ENCODE assay signal across 8 cellular contexts in the genomic region with DNA sequence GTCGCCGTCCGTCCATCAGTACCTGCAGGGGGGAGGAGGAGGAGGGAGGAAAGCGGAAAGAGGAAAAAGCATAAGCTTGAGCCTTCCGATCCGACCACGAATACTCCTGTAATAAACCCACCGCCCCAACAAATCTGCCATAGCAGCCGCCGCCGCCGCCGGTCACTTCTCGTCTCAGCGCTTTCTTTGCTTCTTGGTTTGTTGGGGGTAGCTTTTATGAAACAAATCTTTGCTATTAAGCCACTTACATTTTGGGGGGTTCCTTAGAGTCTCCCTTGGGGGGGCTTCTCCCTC. TPM values are rescaled to one million over a fixed set of nuclear protein-coding genes. Genes with fewer than 3 reads are reported as not detected.
DNase-seq lines count a peak whose midpoint lies in the region; ATAC-seq and TF ChIP-seq lines count a peak whose summit lies in the region.

No MANE protein-coding gene starts in this region.

- peak overlapping the region; percentile 58 to 72 for H3K9ac ChIP-seq in stomach smooth muscle (ENCODE audit: low read length in 2 of 2)

- POLR2A ChIA-PET in activated CD4-positive, alpha-beta T cell treated with anti-CD3 and anti-CD28 coated beads for 36 hours (lab: Charles Lee): no interaction called here

- H3K27ac ChIP-seq in RWPE2 (ENCODE audit: poor library complexity, severe bottlenecking) (no peak overlapping the region), hepatocyte (peak overlapping the region; percentile 11), stomach smooth muscle (ENCODE audit: low read length) (peak overlapping the region; percentile 20)

- no peaks in the 10 kb centered on the region for H3K4me1 ChIP-seq in RWPE2 (ENCODE audit: insufficient read depth, poor library complexity, severe bottlenecking)
- no peaks in the 10 kb centered on the region for H3K4me1 ChIP-seq in hepatocyte (ENCODE audit: insufficient read depth)
- no peaks in the 10 kb centered on the region for H3K4me1 ChIP-seq in stomach smooth muscle (ENCODE audit: control insufficient read depth, insufficient read depth, low read length)

- H4K20me1 ChIP-seq in hepatocyte (ENCODE audit: insufficient read depth, poor library complexity, severe bottlenecking): no peaks in the 10 kb centered on the region

- H3K4me3 Mint-ChIP-seq in activated CD4-positive, alpha-beta T cell treated with anti-CD3 and anti-CD28 coated beads for 36 hours: peak overlapping the region; percentile 70

- H3K9me3 Mint-ChIP-seq in activated CD4-positive, alpha-beta T cell treated with anti-CD3 and anti-CD28 coated beads for 36 hours (ENCODE audit: low read depth): no peaks in the 10 kb centered on the region

- no peaks in the 10 kb centered on the region for H3K9me3 ChIP-seq in RWPE2 (ENCODE audit: severe bottlenecking)
- peaks cover 4% of the 10 kb centered on the region for H3K9me3 ChIP-seq in hepatocyte (ENCODE audit: low read depth)
- no peaks in the 10 kb centered on the region for H3K9me3 ChIP-seq in stomach smooth muscle (ENCODE audit: control insufficient read depth in 2 of 2, low read length in 2 of 2)

- peaks cover 94% of the 10 kb centered on the region for H3K27me3 ChIP-seq in RWPE2 (ENCODE audit: insufficient read depth, poor library complexity, severe bottlenecking)
- H3K27me3 ChIP-seq in hepatocyte: peaks cover 70% of the 10 kb centered on the region
- H3K27me3 ChIP-seq in stomach smooth muscle (ENCODE audit: control insufficient read depth in 1 of 2, insufficient read depth in 2 of 2, low read length in 2 of 2): peaks cover 5 to 11% of the 10 kb centered on the region in 2 donors

- peak; percentile 8 for DNase-seq in activated CD4-positive, alpha-beta T cell treated with anti-CD3 and anti-CD28 coated beads for 36 hours
- DNase-seq in activated CD4-positive, alpha-beta T cell treated with anti-CD3 and anti-CD28 coated beads for 4 hours: no peak
- DNase-seq in RWPE2 (ENCODE audit: low spot score) (no peak), hepatocyte (ENCODE audit: low spot score) (no peak), AML-193 (lab: John Stamatoyannopoulos, UW) (no peak), MV-4-11 (lab: John Stamatoyannopoulos, UW) (no peak), amygdala (lab: John Stamatoyannopoulos, UW) (no peak)

- H3K4me3 ChIP-seq in RWPE2 (ENCODE audit: severe bottlenecking) (peak overlapping the region; percentile 35), hepatocyte (peak overlapping the region; percentile 70), stomach smooth muscle (ENCODE audit: low read length in 2 of 2) (peak overlapping the region; percentile 77 to 85)

- H3K27me3 Mint-ChIP-seq in activated CD4-positive, alpha-beta T cell treated with anti-CD3 and anti-CD28 coated beads for 36 hours: peaks cover 53% of the 10 kb centered on the region

- no peaks in the 10 kb centered on the region for H3K79me2 ChIP-seq in hepatocyte

- 2% methylated on average over 15 of the region's 15 CpGs for WGBS in hepatocyte (ENCODE audit: low lambda C conversion rate, missing lambda C conversion rate)

- no peaks in the 10 kb centered on the region for H3K9me2 ChIP-seq in hepatocyte (replicated peaks; ENCODE audit: insufficient read depth)

- peak overlapping the region; percentile 93 for H3K4me2 ChIP-seq in hepatocyte

- CTCF ChIA-PET in activated CD4-positive, alpha-beta T cell treated with anti-CD3 and anti-CD28 coated beads for 36 hours (lab: Charles Lee): interaction anchor here (0.8 to 1.0 kb wide), 2 partner anchors 324 to 1210 kb away, joined by 3 read pairs; no protein-coding TSS in a partner anchor

- peak overlapping the region; percentile 91 for H2AFZ ChIP-seq in hepatocyte

- TF ChIP-seq CTCF in RWPE2 (IDR thresholded peaks at IDR 0.05; ENCODE audit: poor library complexity, severe bottlenecking): no peak
- no peak for TF ChIP-seq CTCF in hepatocyte (IDR thresholded peaks at IDR 0.05; ENCODE audit: poor library complexity)

- H3K36me3 Mint-ChIP-seq in activated CD4-positive, alpha-beta T cell treated with anti-CD3 and anti-CD28 coated beads for 36 hours (ENCODE audit: low read depth): no peaks in the 10 kb centered on the region

- H3K36me3 ChIP-seq in RWPE2 (ENCODE audit: low read depth): no peaks in the 10 kb centered on the region
- H3K36me3 ChIP-seq in hepatocyte (replicated peaks; ENCODE audit: insufficient read depth, low read depth): no peaks in the 10 kb centered on the region
- no peaks in the 10 kb centered on the region for H3K36me3 ChIP-seq in stomach smooth muscle (ENCODE audit: control insufficient read depth in 2 of 2, insufficient read depth in 2 of 2, low read length in 2 of 2)

- intact Hi-C loops in activated CD4-positive, alpha-beta T cell treated with anti-CD3 and anti-CD28 coated beads for 36 hours (cut with DNase I, micrococcal nuclease): loop anchor here in 1 of 2 experiments (5.0 kb wide), 2 partner anchors 332 to 1097 kb away; no protein-coding TSS in a partner anchor

- H3K27ac Mint-ChIP-seq in activated CD4-positive, alpha-beta T cell treated with anti-CD3 and anti-CD28 coated beads for 36 hours: no peak overlapping the region

- peaks cover 20% of the 10 kb centered on the region for H3K4me1 Mint-ChIP-seq in activated CD4-positive, alpha-beta T cell treated with anti-CD3 and anti-CD28 coated beads for 36 hours

- no peak for ATAC-seq in activated CD4-positive, alpha-beta T cell treated with anti-CD3 and anti-CD28 coated beads for 36 hours
- 0 out of 3 replicates have a peak, but pooled peaks have one; percentile 9 for ATAC-seq in RWPE2 (ENCODE audit: low read depth)

RNA-seq across cellular contexts. Expression of a gene that starts 0.3 kb away (rescaled TPM):
- total RNA-seq in activated CD4-positive, alpha-beta T cell treated with anti-CD3 and anti-CD28 coated beads for 36 hours: not detected
- total RNA-seq in hepatocyte: 2.0 and 2.2 TPM in 2 replicates
- 0.17 and 0.83 TPM in 2 replicates for polyA plus RNA-seq in hepatocyte
